ENCODE assay signal across 15 cellular contexts in the genomic region with DNA sequence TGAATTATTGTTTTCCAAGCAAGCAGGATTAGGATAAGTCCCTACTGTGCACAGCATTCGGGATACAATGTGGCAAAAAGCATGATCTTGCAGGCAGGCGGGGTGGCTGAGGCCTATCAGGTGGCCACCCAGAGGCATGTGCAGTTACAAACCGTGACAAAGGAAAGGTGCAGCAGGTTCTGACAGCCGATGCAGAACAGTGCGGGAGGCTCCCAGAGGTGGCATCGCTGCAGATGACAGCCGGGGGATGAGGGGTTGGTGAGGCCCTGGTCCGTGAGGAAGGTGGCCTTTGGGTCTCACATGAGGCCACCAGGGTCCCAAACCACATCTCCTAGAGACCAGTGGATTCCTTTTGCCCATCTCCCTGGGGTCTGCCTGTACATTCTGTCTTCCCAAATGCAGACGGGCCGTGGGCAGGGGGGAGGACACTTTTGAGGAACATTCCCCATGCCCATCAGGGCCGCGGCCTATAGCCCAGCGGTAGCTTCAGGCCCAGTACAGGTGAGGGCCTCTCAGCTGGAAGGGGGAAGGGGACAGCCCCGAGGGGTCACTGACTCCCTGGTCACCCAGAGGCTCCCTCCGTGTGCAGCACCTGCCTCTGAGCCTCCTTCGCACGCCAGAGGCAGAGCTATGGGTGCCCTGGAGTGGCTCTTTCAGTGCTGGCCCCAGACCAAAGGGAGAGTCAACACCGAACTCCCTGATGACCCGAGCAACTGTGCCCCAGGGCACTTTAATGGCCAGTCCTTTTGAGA.
"Had no signal": no experiment of that assay in that cellular context is flagged by ENCODE, and none has a peak within 500 bp of the region (broad histone marks: within the 10 kb centered on the region; RNA-seq: fewer than 3 reads in every experiment).

No MANE protein-coding gene starts in this region.

- H3K27me3 Mint-ChIP-seq: T-helper 17 cell had no signal

- DNase-seq: activated CD4-positive, alpha-beta T cell treated with anti-CD3 and anti-CD28 coated beads for 1 hour; activated gamma-delta T cell treated with Interleukin-2 at 50 U/mL for 16 hours; colonic mucosa; effector CD4-positive, alpha-beta T cell; heart right ventricle; kidney; left ventricle myocardium inferior; mesenchymal stem cell; retina; stimulated activated CD4-positive, alpha-beta T cell treated with anti-CD3 and anti-CD28 coated beads, Interleukin-15, amount 100 ng/mL, for 24 hours; stimulated activated CD4-positive, alpha-beta T cell treated with anti-CD3 and anti-CD28 coated beads, Interleukin-4, amount 100 ng/mL, for 24 hours; T-helper 17 cell had no signal

- H3K9me3 ChIP-seq: colonic mucosa, heart right ventricle, left ventricle myocardium inferior, tibial nerve had no signal

- H3K4me3 Mint-ChIP-seq: T-helper 17 cell had no signal

- H3K27ac ChIP-seq: colonic mucosa, heart right ventricle, left ventricle myocardium inferior, parathyroid adenoma, tibial nerve had no signal

- H3K36me3 ChIP-seq: colonic mucosa had no signal

- ATAC-seq: heart right ventricle, SK-N-SH treated with all-trans-retinoic acid at 6 μM for 48 hours, T-helper 17 cell had no signal
